ENCODE assay signal across 15 cellular contexts in genomic region chr3:164806188-164806587, GRCh38.
DNase-seq lines count a peak whose midpoint lies in the region; ATAC-seq and TF ChIP-seq lines count a peak whose summit lies in the region.
"Had no signal": no experiment of that assay in that cellular context is flagged by ENCODE, and none has a peak within 500 bp of the region (broad histone marks: within the 10 kb centered on the region; RNA-seq: fewer than 3 reads in every experiment).

No MANE protein-coding gene starts in this region.

- no peak overlapping the region for H3K23ac ChIP-seq in mesenchymal stem cell (ENCODE audit: low read length in 2 of 2)

- H3K27me3 ChIP-seq in mesenchymal stem cell (ENCODE audit: control insufficient read depth in 1 of 2, insufficient read depth in 1 of 2, low read length in 2 of 2): no peaks in the 10 kb centered on the region
- H3K27me3 ChIP-seq: dorsolateral prefrontal cortex had no signal

- ATAC-seq in GM18867 (IDR thresholded peaks at IDR 0.05; ENCODE audit: unreplicated experiment): no peak
- ATAC-seq: activated T-cell treated with anti-CD3 and anti-CD28 coated beads, Interleukin-2, amount 50 U/mL, for 4 hours had no signal

- DNase-seq in DMS53 (lab: John Stamatoyannopoulos, UW): peak; percentile 32
- no peak for DNase-seq in DMS53 treated with DMSO at 0.1 percent for 48 hours (lab: John Stamatoyannopoulos, UW; ENCODE audit: unreplicated experiment)
- DNase-seq in LNCaP clone FGC (ENCODE audit: low read depth): peak; percentile 17
- DNase-seq in amniotic epithelial cell (ENCODE audit: low read depth): peak; percentile 46
- peak; percentile 1 for DNase-seq in mesenchymal stem cell
- DNase-seq in stimulated activated CD4-positive, alpha-beta T cell treated with anti-CD3 and anti-CD28 coated beads, Interleukin-4, amount 100 ng/mL, for 4 hours: no peak
- DNase-seq in NCI-H2107 (lab: John Stamatoyannopoulos, UW): no peak
- DNase-seq: activated CD4-positive, alpha-beta T cell treated with anti-CD3 and anti-CD28 coated beads for 4 hours; activated T-cell treated with anti-CD3 and anti-CD28 coated beads, Interleukin-2, amount 50 U/mL, for 4 hours; dorsolateral prefrontal cortex; foreskin fibroblast; NCI-H1417 treated with DMSO at 0.1 percent for 48 hours; stimulated activated CD4-positive, alpha-beta T cell treated with anti-CD3 and anti-CD28 coated beads, Interleukin-15, amount 100 ng/mL, for 24 hours had no signal

- no peak overlapping the region for H3K4ac ChIP-seq in mesenchymal stem cell (ENCODE audit: low read depth in 1 of 2, low read length in 2 of 2)

- no peak overlapping the region for H2BK120ac ChIP-seq in mesenchymal stem cell (ENCODE audit: low read depth, low read length)

- no peak overlapping the region for H3K27ac ChIP-seq in mesenchymal stem cell (ENCODE audit: low read length, poor library complexity, severe bottlenecking)
- H3K27ac ChIP-seq: dorsolateral prefrontal cortex, parathyroid adenoma had no signal

- H3K36me3 ChIP-seq in mesenchymal stem cell (ENCODE audit: control insufficient read depth in 1 of 2, insufficient read depth in 2 of 2, low read depth in 1 of 2, low read length in 2 of 2): no peaks in the 10 kb centered on the region

- no peak overlapping the region for H2BK12ac ChIP-seq in mesenchymal stem cell (ENCODE audit: low read length in 2 of 2)

- no peak overlapping the region for H2BK15ac ChIP-seq in mesenchymal stem cell (ENCODE audit: low read depth, poor library complexity, severe bottlenecking)

- H3K4me2 ChIP-seq in mesenchymal stem cell (ENCODE audit: low read length, poor library complexity, severe bottlenecking): no peak overlapping the region

- H2AFZ ChIP-seq in mesenchymal stem cell (ENCODE audit: low read depth, low read length): no peak overlapping the region
- H2AFZ ChIP-seq: parathyroid adenoma had no signal

- H3K79me1 ChIP-seq in mesenchymal stem cell (replicated peaks; ENCODE audit: low read length, poor library complexity, severe bottlenecking): no peaks in the 10 kb centered on the region

- no peak overlapping the region for H3K9ac ChIP-seq in mesenchymal stem cell (ENCODE audit: low read length)
- H3K9ac ChIP-seq: parathyroid adenoma had no signal

- no peak overlapping the region for H2AK5ac ChIP-seq in mesenchymal stem cell (ENCODE audit: low read length, severe bottlenecking)

- H3K18ac ChIP-seq in mesenchymal stem cell (ENCODE audit: low read depth in 1 of 2, low read length in 2 of 2): no peak overlapping the region

- no peak overlapping the region for H4K8ac ChIP-seq in mesenchymal stem cell (ENCODE audit: low read length)

- no peak overlapping the region for H3K14ac ChIP-seq in mesenchymal stem cell (ENCODE audit: low read length in 2 of 2)

- no peaks in the 10 kb centered on the region for H3K4me1 ChIP-seq in mesenchymal stem cell (ENCODE audit: control insufficient read depth, insufficient read depth, low read depth, low read length)
- H3K4me1 ChIP-seq: parathyroid adenoma had no signal

- WGBS in mesenchymal stem cell: 65% methylated on average over 2 of the region's 2 CpGs

- no peak overlapping the region for H2BK5ac ChIP-seq in mesenchymal stem cell (ENCODE audit: low read depth, low read length, poor library complexity, severe bottlenecking)

- no peak overlapping the region for H4K91ac ChIP-seq in mesenchymal stem cell (ENCODE audit: low read length)

- TF ChIP-seq CTCF in LNCaP clone FGC (IDR thresholded peaks at IDR 0.05; ENCODE audit: control insufficient read depth, extremely low read depth, insufficient read depth): peak; percentile 68

- H3K4me3 ChIP-seq in LNCaP clone FGC (ENCODE audit: low read depth, low read length): no peak overlapping the region
- no peak overlapping the region for H3K4me3 ChIP-seq in mesenchymal stem cell (ENCODE audit: insufficient read depth in 1 of 2, low read depth in 1 of 2, low read length in 2 of 2)
- H3K4me3 ChIP-seq: dorsolateral prefrontal cortex had no signal

- H3K9me3 ChIP-seq in mesenchymal stem cell (ENCODE audit: control insufficient read depth, low read length): no peaks in the 10 kb centered on the region

Comparison
In these comparisons a context has a peak if more than half of its experiments do, and no peak if none do; other contexts are left out.
1. DNase-seq: peak in DMS53 (single experiment), LNCaP clone FGC (single experiment), amniotic epithelial cell (single experiment) and mesenchymal stem cell (single experiment); none in DMS53 treated with DMSO at 0.1 percent for 48 hours (single experiment), stimulated activated CD4-positive, alpha-beta T cell treated with anti-CD3 and anti-CD28 coated beads, Interleukin-4, amount 100 ng/mL, for 4 hours (0 of 2) and NCI-H2107 (single experiment).